ENCODE assay signal across 9 cellular contexts in genomic region chr10:14578060-14578952, GRCh38.
DNase-seq lines count a peak whose midpoint lies in the region; ATAC-seq and TF ChIP-seq lines count a peak whose summit lies in the region.
"Had no signal": no experiment of that assay in that cellular context is flagged by ENCODE, and none has a peak within 500 bp of the region (broad histone marks: within the 10 kb centered on the region; RNA-seq: fewer than 3 reads in every experiment).

No MANE protein-coding gene starts in this region.

- H4K8ac ChIP-seq in H9 (replicated peaks; ENCODE audit: insufficient read length, low read depth, low read length) (no peak overlapping the region), trophoblast cell (ENCODE audit: low read depth, low read length) (no peak overlapping the region)

- no peak for TF ChIP-seq POLR2A in erythroblast (IDR thresholded peaks at IDR 0.05; ENCODE audit: low read length)

- whole genome bisulfite sequencing in H9 (ENCODE audit: extremely low coverage, insufficient read length, low lambda C conversion rate) = no CpG with 5 or more reads among the region's 18 CpGs
- no CpG with 5 or more reads among the region's 18 CpGs for WGBS in trophoblast cell (ENCODE audit: extremely low coverage, insufficient coverage, insufficient read length)

- H3K4me1 ChIP-seq in H9 (ENCODE audit: insufficient read depth, low read length) (peaks cover 5% of the 10 kb centered on the region; the same call in 1 of the 2 replicates), trophoblast cell (ENCODE audit: control insufficient read depth in 1 of 2, insufficient read depth in 2 of 2, low read length in 2 of 2) (peaks cover 2% of the 10 kb centered on the region in 2 experiments)

- H2BK120ac ChIP-seq in H9 (ENCODE audit: low read depth, low read length, poor library complexity, severe bottlenecking) (no peak overlapping the region), trophoblast cell (ENCODE audit: insufficient read depth, low read length, poor library complexity) (no peak overlapping the region)

- CTCF ChIA-PET in WTC11 (lab: Charles Lee) = no interaction called here

- H3K4me2 ChIP-seq in H9 (ENCODE audit: insufficient read depth, insufficient read length, low read length) (no peak overlapping the region), trophoblast cell (ENCODE audit: low read length) (no peak overlapping the region)

- TF ChIP-seq CTCF in H9 (conservative IDR thresholded peaks at IDR 0.05) (no peak), WTC11 (IDR thresholded peaks at IDR 0.05) (no peak), foreskin fibroblast (IDR thresholded peaks at IDR 0.05; ENCODE audit: low read depth, low read length) (no peak)

- H3K4me1 Mint-ChIP-seq in H9 (peaks cover 32 to 41% of the 10 kb centered on the region in 2 experiments), WTC11 (peaks cover 54% of the 10 kb centered on the region)

- ATAC-seq in WTC11 = peak; percentile 36; the same call in 1 of the 2 replicates

- H3K79me1 ChIP-seq in H9 (ENCODE audit: insufficient read depth, low read depth, low read length, poor library complexity, severe bottlenecking) (peaks cover 3% of the 10 kb centered on the region), trophoblast cell (ENCODE audit: low read length) (no peaks in the 10 kb centered on the region)

- H4K12ac ChIP-seq in trophoblast cell (ENCODE audit: low read depth, low read length) = no peak overlapping the region

- H3K36me3 ChIP-seq in trophoblast cell (ENCODE audit: control insufficient read depth in 1 of 2, insufficient read depth in 2 of 2, low read length in 2 of 2) = peaks cover 4 to 7% of the 10 kb centered on the region in 2 experiments

- H2AFZ ChIP-seq in H9 (ENCODE audit: low read length) (no peak overlapping the region), trophoblast cell (ENCODE audit: insufficient read depth, low read length, poor library complexity) (no peak overlapping the region)

- H4K20me1 ChIP-seq in H9 (ENCODE audit: control insufficient read depth, insufficient read depth, insufficient read length) = no peaks in the 10 kb centered on the region

- H3T11ph ChIP-seq in H9 (ENCODE audit: low read length) = no peak overlapping the region

- no peak overlapping the region for H2BK12ac ChIP-seq in H9 (ENCODE audit: insufficient read length, low read depth, low read length)
- H2BK12ac ChIP-seq in trophoblast cell (ENCODE audit: low read length) = no peak overlapping the region

- no peak overlapping the region for H4K91ac ChIP-seq in H9 (ENCODE audit: insufficient read length, low read depth, low read length)
- no peak overlapping the region for H4K91ac ChIP-seq in trophoblast cell (ENCODE audit: low read depth, low read length)

- H3K27ac Mint-ChIP-seq in H9 = peak overlapping the region; percentile 76 to 88 (median 81)
- peak overlapping the region; percentile 94 for H3K27ac Mint-ChIP-seq in WTC11

- H2BK20ac ChIP-seq in H9 (ENCODE audit: low read depth, low read length, poor library complexity, severe bottlenecking) = no peak overlapping the region

- POLR2A ChIA-PET in WTC11 (lab: Charles Lee) = interaction anchor here (0.5 kb wide), 1 partner anchor 12 kb away, joined by 4 read pairs; no protein-coding TSS in a partner anchor

- H2BK5ac ChIP-seq in H9 (ENCODE audit: insufficient read length, low read length) (no peak overlapping the region), trophoblast cell (ENCODE audit: low read depth, low read length, poor library complexity) (no peak overlapping the region)

- H3K36me3 Mint-ChIP-seq in H9 (ENCODE audit: insufficient read depth in 1 of 3, low read depth in 3 of 3) (peaks cover 0 to 4% (median 2%) of the 10 kb centered on the region in 3 experiments; a peak in 4 of 7 replicates), WTC11 (no peaks in the 10 kb centered on the region)

- H3K79me2 ChIP-seq in H9 (ENCODE audit: insufficient read depth, low read length) (peaks cover 5% of the 10 kb centered on the region; the same call in 1 of the 2 replicates), trophoblast cell (ENCODE audit: control insufficient read depth, insufficient read depth, low read length, poor library complexity) (peaks cover 3% of the 10 kb centered on the region)

- H3K23ac ChIP-seq in H9 (ENCODE audit: insufficient read length, low read depth, low read length) (no peak overlapping the region), trophoblast cell (ENCODE audit: low read length) (no peak overlapping the region)

- no peak overlapping the region for H3K14ac ChIP-seq in H9 (ENCODE audit: insufficient read depth, low read length)
- H3K14ac ChIP-seq in trophoblast cell (ENCODE audit: low read length) = no peak overlapping the region

- peak overlapping the region; percentile 65 for H3K27ac ChIP-seq in H9 (ENCODE audit: insufficient read length, low read depth, low read length)
- H3K27ac ChIP-seq in trophoblast cell (ENCODE audit: low read depth, low read length) = no peak overlapping the region

- H3K4ac ChIP-seq in H9 (ENCODE audit: low read depth, low read length) (no peak overlapping the region), trophoblast cell (ENCODE audit: low read depth, low read length) (no peak overlapping the region)

- H3K23me2 ChIP-seq in H9 (ENCODE audit: insufficient read length, low read depth, low read length, poor library complexity, severe bottlenecking) = no peaks in the 10 kb centered on the region

- no peak overlapping the region for H3K9ac ChIP-seq in H9 (ENCODE audit: extremely low read depth, insufficient read length, low read length)
- no peak overlapping the region for H3K9ac ChIP-seq in trophoblast cell (ENCODE audit: low read length)

- H3K9me3 ChIP-seq in H9 (ENCODE audit: control insufficient read depth, low read depth, low read length) (no peaks in the 10 kb centered on the region), trophoblast cell (ENCODE audit: insufficient read depth, low read depth, low read length) (no peaks in the 10 kb centered on the region)

- H4K5ac ChIP-seq in H9 (ENCODE audit: insufficient read length, low read depth, low read length) = no peak overlapping the region

- H3K27me3 Mint-ChIP-seq in H9 (ENCODE audit: low read depth) (no peaks in the 10 kb centered on the region), WTC11 (ENCODE audit: low read depth) (no peaks in the 10 kb centered on the region)

- peak overlapping the region in 1 of 2 experiments; percentile 9; a peak in 1 of 5 replicates for H3K4me3 Mint-ChIP-seq in H9
- H3K4me3 Mint-ChIP-seq in WTC11 = peak overlapping the region; percentile 1; the same call in 1 of the 2 replicates

- no peak overlapping the region for H3K18ac ChIP-seq in H9 (ENCODE audit: insufficient read length, low read depth, low read length)
- H3K18ac ChIP-seq in trophoblast cell (ENCODE audit: low read length) = no peak overlapping the region

- no peak overlapping the region for H2BK15ac ChIP-seq in H9 (ENCODE audit: low read depth, low read length)

- no peak overlapping the region for H3K56ac ChIP-seq in H9 (ENCODE audit: insufficient read length, low read depth, low read length)

- H3K4me3 ChIP-seq in foreskin fibroblast (ENCODE audit: low read depth in 1 of 2, low read length in 2 of 2) (no peak overlapping the region), trophoblast cell (ENCODE audit: low read depth, low read length) (no peak overlapping the region)

- no peak overlapping the region for H2AK5ac ChIP-seq in H9 (ENCODE audit: insufficient read length, low read length)
- no peak overlapping the region for H2AK5ac ChIP-seq in trophoblast cell (ENCODE audit: low read length)

- DNase-seq in H9 (peak; percentile 14), WTC11 (ENCODE audit: low spot score) (no peak), foreskin fibroblast (peak; percentile 37 to 50), trophoblast cell (peak; percentile 45 to 85), occipital lobe (lab: John Stamatoyannopoulos, UW) (no peak), erythroblast (lab: John Stamatoyannopoulos, UW) (no peak), NCI-H526 treated with DMSO at 0.1 percent for 48 hours (lab: John Stamatoyannopoulos, UW) (no peak)
- DNase-seq in stimulated activated naive CD4-positive, alpha-beta T cell treated with Interleukin-2 at 50 U/mL for 16 hours (lab: John Stamatoyannopoulos, UW) = no peak
- DNase-seq: Kasumi-1 had no signal

- H3K27me3 ChIP-seq in H9 (ENCODE audit: insufficient read depth, low read length) (no peaks in the 10 kb centered on the region), trophoblast cell (ENCODE audit: insufficient read depth, low read length) (no peaks in the 10 kb centered on the region)

- H3K9me3 Mint-ChIP-seq in H9 = no peaks in the 10 kb centered on the region; a peak in 1 of 5 replicates
- H3K9me3 Mint-ChIP-seq in WTC11 = no peaks in the 10 kb centered on the region

TF ChIP-seq in WTC11, 78 proteins besides CTCF, POLR2A, EP300 and RAD21:
- TF ChIP-seq, protein P1, sequence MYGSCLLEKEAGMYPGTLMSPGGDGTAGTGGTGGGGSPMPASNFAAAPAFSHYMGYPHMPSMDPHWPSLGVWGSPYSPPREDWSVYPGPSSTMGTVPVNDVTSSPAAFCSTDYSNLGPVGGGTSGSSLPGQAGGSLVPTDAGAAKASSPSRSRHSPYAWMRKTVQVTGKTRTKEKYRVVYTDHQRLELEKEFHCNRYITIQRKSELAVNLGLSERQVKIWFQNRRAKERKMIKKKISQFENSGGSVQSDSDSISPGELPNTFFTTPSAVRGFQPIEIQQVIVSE (CRISPR knock-in tag; IDR thresholded peaks at IDR 0.05; ENCODE audit: borderline replicate concordance) = peak; percentile 54; the same call in 1 of the 2 replicates
- TF ChIP-seq SP1 (CRISPR knock-in tag; conservative IDR thresholded peaks at IDR 0.05) = no peak
TF ChIP-seq in WTC11: peak in this region for 1.

Comparison
In these comparisons a context has a peak if more than half of its experiments do, and no peak if none do; other contexts are left out.
1. DNase-seq: peak in H9 (single experiment), foreskin fibroblast (2 of 2) and trophoblast cell (2 of 2); none in WTC11 (single experiment), occipital lobe (single experiment), stimulated activated naive CD4-positive, alpha-beta T cell treated with Interleukin-2 at 50 U/mL for 16 hours (single experiment), erythroblast (0 of 2) and NCI-H526 treated with DMSO at 0.1 percent for 48 hours (single experiment).